ENCODE assay signal across 8 cellular contexts in the genomic region with DNA sequence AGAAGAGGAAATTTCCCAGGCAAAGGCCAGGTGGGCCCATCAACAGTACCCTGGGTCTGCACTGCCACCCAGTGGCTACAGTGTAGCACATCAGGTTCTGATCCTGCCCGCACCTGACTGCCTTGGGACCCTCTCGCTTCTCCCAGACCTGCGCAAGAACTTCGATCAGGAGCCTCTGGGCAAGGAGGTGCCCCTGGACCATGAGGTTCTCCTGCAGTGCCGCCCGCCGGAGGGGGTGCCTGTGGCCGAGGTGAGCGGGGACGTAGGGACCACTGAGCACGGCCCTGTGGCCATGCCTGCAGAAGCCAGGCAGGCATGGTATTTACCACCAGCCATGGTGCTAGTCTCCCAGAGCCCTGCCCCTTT. TPM values are rescaled to one million over a fixed set of nuclear protein-coding genes. Genes with fewer than 3 reads are reported as not detected.
DNase-seq lines count a peak whose midpoint lies in the region; ATAC-seq, FAIRE-seq and TF ChIP-seq lines count a peak whose summit lies in the region.

No MANE protein-coding gene starts in this region.

- TF ChIP-seq EP300 in K562 (IDR thresholded peaks at IDR 0.05; ENCODE audit: low read length): no peak

- H3K36me3 ChIP-seq in K562 (ENCODE audit: control insufficient read depth, insufficient read depth, low read length): no peaks in the 10 kb centered on the region
- peaks cover 0 to 4% of the 10 kb centered on the region in 2 donors for H3K36me3 ChIP-seq in kidney (ENCODE audit: control insufficient read depth in 1 of 2, insufficient read depth in 2 of 2, low read length in 2 of 2)

- H3K4me2 ChIP-seq in K562 (ENCODE audit: insufficient read depth, low read length): no peak overlapping the region

- peak; percentile 79 to 92 for TF ChIP-seq RAD21 in K562 (CRISPR knock-in tag; conservative IDR thresholded peaks at IDR 0.05 in 1 of 2, IDR thresholded peaks at IDR 0.05 in 1 of 2)

- no peak overlapping the region for H3K4me3 ChIP-seq in K562
- no peak overlapping the region for H3K4me3 ChIP-seq in kidney (ENCODE audit: low read length in 2 of 2)

- peak; percentile 85 for ATAC-seq in K562
- no peak for ATAC-seq in GM21737 (IDR thresholded peaks at IDR 0.05; ENCODE audit: unreplicated experiment)

- H3K27ac ChIP-seq in K562 (ENCODE audit: extremely low read depth, low read depth, low read length): no peak overlapping the region
- H3K27ac ChIP-seq in kidney (ENCODE audit: low read depth in 2 of 2, low read length in 2 of 2): no peak overlapping the region

- H4K20me1 ChIP-seq in K562 (replicated peaks; ENCODE audit: control insufficient read depth, insufficient read depth, low read length): peaks cover 15% of the 10 kb centered on the region

- no TSS peak for BruUV-seq in K562 (replicated peaks; lab: Mats Ljungman, UMichigan)

- intact Hi-C loops in K562 (cut with micrococcal nuclease) (loop anchor here (5.0 kb wide), 1 partner anchor 383 kb away; no protein-coding TSS in a partner anchor), kidney (cut with DNase I) (loop anchor here (10.0 kb wide), 1 partner anchor 370 kb away; no protein-coding TSS in a partner anchor)

- no peaks in the 10 kb centered on the region for H3K9me3 ChIP-seq in K562 (replicated peaks; ENCODE audit: control insufficient read depth, insufficient read depth, low read depth, low read length)
- H3K9me3 ChIP-seq in kidney (ENCODE audit: control insufficient read depth in 1 of 2, low read length in 2 of 2): no peaks in the 10 kb centered on the region

- H3K9ac ChIP-seq in K562 (ENCODE audit: insufficient read depth in 1 of 2, low read depth in 2 of 2, low read length in 2 of 2) (no peak overlapping the region), kidney (ENCODE audit: low read length in 2 of 2) (no peak overlapping the region)

- no peaks in the 10 kb centered on the region for H3K9me1 ChIP-seq in K562 (ENCODE audit: control insufficient read depth, insufficient read depth, low read length)

- POLR2A ChIA-PET in K562 (lab: Yijun Ruan, JAX): interaction anchor here (0.8 to 1.2 kb wide), 4 partner anchors 9 to 31 kb away, joined by 3 read pairs; no protein-coding TSS in a partner anchor

- TF ChIP-seq POLR2A in K562 (conservative IDR thresholded peaks at IDR 0.05): no peak

- DNase-seq in AG08396 (ENCODE audit: low spot score) (peak; percentile 79), GM18507 (ENCODE audit: extremely low spot score, insufficient read length, low read depth) (peak; percentile 40), RCC 7860 (ENCODE audit: low spot score) (peak; percentile 11), K562 (ENCODE audit: extremely low read depth in 1 of 4, low spot score in 3 of 4) (peak; percentile 69 to 87 (median 83)), kidney (no peak), globus pallidus (ENCODE audit: low spot score) (no peak)
- DNase-seq in stimulated activated CD8-positive, alpha-beta memory T cell treated with anti-CD3 and anti-CD28 coated beads, Interleukin-4, amount 100 ng/mL, for 48 hours: peak; percentile 59

- FAIRE-seq in GM18507 (lab: Jason Lieb, UNC) (peak; percentile 85), RCC 7860 (lab: Jason Lieb, UNC) (no peak), K562 (lab: Jason Lieb, UNC) (peak; percentile 92), kidney (lab: Jason Lieb, UNC) (no peak)

- H2AFZ ChIP-seq in K562 (ENCODE audit: low read depth, low read length): no peak overlapping the region

- in situ Hi-C loops in K562 (cut with MboI): loop anchor here (5.0 kb wide), 1 partner anchor 363 kb away; no protein-coding TSS in a partner anchor

- peaks cover 0 to 27% of the 10 kb centered on the region in 2 experiments; a peak in 2 of 5 replicates for H3K27me3 ChIP-seq in K562 (ENCODE audit: control insufficient read depth in 2 of 2, insufficient read depth in 2 of 2, low read length in 2 of 2)

- no peaks in the 10 kb centered on the region for H3K79me2 ChIP-seq in K562 (ENCODE audit: control insufficient read depth, insufficient read depth, low read length)

- H3K4me1 ChIP-seq in K562 (replicated peaks in 1 of 2; ENCODE audit: control insufficient read depth in 2 of 2, insufficient read depth in 2 of 2, low read length in 2 of 2) (peaks cover 0 to 12% of the 10 kb centered on the region in 2 experiments; a peak in 3 of 5 replicates), kidney (ENCODE audit: control insufficient read depth in 1 of 2, insufficient read depth in 1 of 2, low read depth in 1 of 2, low read length in 2 of 2) (peaks cover 0 to 2% of the 10 kb centered on the region in 2 donors)

- CTCF ChIA-PET in K562 (lab: Yijun Ruan, JAX; ENCODE audit: low intra/inter-chr PET ratio): interaction anchor here (0.5 to 3.3 kb wide), 12 partner anchors 13 to 1063 kb away, joined by 3 to 15 read pairs (median 3); no protein-coding TSS in a partner anchor

- WGBS in K562 (ENCODE audit: insufficient coverage, low coverage, missing lambda C conversion rate): 27% methylated on average over 11 of the region's 11 CpGs

- TF ChIP-seq CTCF in K562 (IDR thresholded peaks at IDR 0.05 in 2 of 3, conservative IDR thresholded peaks at IDR 0.05 in 1 of 3; ENCODE audit: insufficient read depth in 2 of 3, low read depth in 1 of 3, low read length in 3 of 3): peak; percentile 82 to 93 (median 86)
- peak; percentile 81 for TF ChIP-seq CTCF in kidney (IDR thresholded peaks at IDR 0.05; ENCODE audit: borderline replicate concordance, extremely low read depth, insufficient read depth)

TF ChIP-seq in K562, 482 proteins besides CTCF, POLR2A, EP300 and RAD21 (continues in another document):
- TF ChIP-seq SMC3 (conservative IDR thresholded peaks at IDR 0.05; ENCODE audit: insufficient read depth, low read depth, low read length) (peak; percentile 76), RB1 (IDR thresholded peaks at IDR 0.05; ENCODE audit: low read depth) (peak; percentile 43; the same call in 1 of the 2 replicates), MYBL2 (IDR thresholded peaks at IDR 0.05; ENCODE audit: low read depth) (no peak), MYBL2 (CRISPR knock-in tag; IDR thresholded peaks at IDR 0.05; ENCODE audit: borderline replicate concordance) (no peak), CBX1 (IDR thresholded peaks at IDR 0.05; ENCODE audit: low read depth) (no peak), MTA3 (IDR thresholded peaks at IDR 0.05; ENCODE audit: borderline replicate concordance) (no peak), ATF7 (IDR thresholded peaks at IDR 0.05) (no peak), NFIC (IDR thresholded peaks at IDR 0.05) (no peak), POLR3A (IDR thresholded peaks at IDR 0.05; ENCODE audit: borderline replicate concordance, extremely low read depth, insufficient read depth, insufficient read length) (no peak), STAG1 (CRISPR knock-in tag; IDR thresholded peaks at IDR 0.05; ENCODE audit: borderline replicate concordance) (peak; percentile 85), NRF1 (conservative IDR thresholded peaks at IDR 0.05 in 1 of 2, IDR thresholded peaks at IDR 0.05 in 1 of 2) (peak; percentile 29 to 33; a peak in 1 of 4 replicates), SIN3B (IDR thresholded peaks at IDR 0.05; ENCODE audit: low read depth) (no peak), ARID2 (IDR thresholded peaks at IDR 0.05) (peak; percentile 56)
- TF ChIP-seq, protein P1, sequence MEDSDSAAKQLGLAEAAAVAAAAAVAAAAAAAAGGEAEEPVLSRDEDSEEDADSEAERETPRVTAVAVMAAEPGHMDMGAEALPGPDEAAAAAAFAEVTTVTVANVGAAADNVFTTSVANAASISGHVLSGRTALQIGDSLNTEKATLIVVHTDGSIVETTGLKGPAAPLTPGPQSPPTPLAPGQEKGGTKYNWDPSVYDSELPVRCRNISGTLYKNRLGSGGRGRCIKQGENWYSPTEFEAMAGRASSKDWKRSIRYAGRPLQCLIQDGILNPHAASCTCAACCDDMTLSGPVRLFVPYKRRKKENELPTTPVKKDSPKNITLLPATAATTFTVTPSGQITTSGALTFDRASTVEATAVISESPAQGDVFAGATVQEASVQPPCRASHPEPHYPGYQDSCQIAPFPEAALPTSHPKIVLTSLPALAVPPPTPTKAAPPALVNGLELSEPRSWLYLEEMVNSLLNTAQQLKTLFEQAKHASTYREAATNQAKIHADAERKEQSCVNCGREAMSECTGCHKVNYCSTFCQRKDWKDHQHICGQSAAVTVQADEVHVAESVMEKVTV (CRISPR knock-in tag; IDR thresholded peaks at IDR 0.05): peak; percentile 66
- TF ChIP-seq, protein P2, sequence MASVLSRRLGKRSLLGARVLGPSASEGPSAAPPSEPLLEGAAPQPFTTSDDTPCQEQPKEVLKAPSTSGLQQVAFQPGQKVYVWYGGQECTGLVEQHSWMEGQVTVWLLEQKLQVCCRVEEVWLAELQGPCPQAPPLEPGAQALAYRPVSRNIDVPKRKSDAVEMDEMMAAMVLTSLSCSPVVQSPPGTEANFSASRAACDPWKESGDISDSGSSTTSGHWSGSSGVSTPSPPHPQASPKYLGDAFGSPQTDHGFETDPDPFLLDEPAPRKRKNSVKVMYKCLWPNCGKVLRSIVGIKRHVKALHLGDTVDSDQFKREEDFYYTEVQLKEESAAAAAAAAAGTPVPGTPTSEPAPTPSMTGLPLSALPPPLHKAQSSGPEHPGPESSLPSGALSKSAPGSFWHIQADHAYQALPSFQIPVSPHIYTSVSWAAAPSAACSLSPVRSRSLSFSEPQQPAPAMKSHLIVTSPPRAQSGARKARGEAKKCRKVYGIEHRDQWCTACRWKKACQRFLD (CRISPR knock-in tag; IDR thresholded peaks at IDR 0.05): no peak

RNA-seq across cellular contexts. Expression of a gene that starts 33.9 kb away (rescaled TPM):
- total RNA-seq in K562 (2011; cell fraction: chromatin; rRNA removed; ENCODE audit: low replicate concordance): 5.7 and 14.0 TPM in 2 replicates
- total RNA-seq in K562 (2011; cell fraction: nucleolus; rRNA removed): 13.4 and 15.0 TPM in 2 replicates
- total RNA-seq in K562 (2011; cell fraction: nucleoplasm; rRNA removed): 11.0 and 15.7 TPM in 2 replicates
- 2.1 and 4.5 TPM in 2 replicates for total RNA-seq in K562 (2014; rRNA removed)
- 2.8 TPM in 2 replicates for total RNA-seq in K562 (2014; rRNA removed; fragmentation: Illumina TruSeq; extraction: Trizol)
- total RNA-seq in K562 (2015; rRNA removed; fragmentation: Illumina TruSeq; extraction: Trizol): 3.2 and 3.6 TPM in 2 replicates
- total RNA-seq in K562 (2021): 8.2 and 8.5 TPM in 2 replicates
- 4.1 and 7.1 TPM in 2 replicates for polyA plus RNA-seq in K562 (2011; rRNA removed)
- polyA plus RNA-seq in K562 (2011; cell fraction: cytosol; rRNA removed): 7.9 and 15.0 TPM in 2 replicates
- polyA plus RNA-seq in K562 (2011; cell fraction: nucleus; rRNA removed): 5.0 and 7.3 TPM in 2 replicates
- 8.2 and 10.4 TPM in 2 replicates for polyA plus RNA-seq in K562 (2012)
- polyA plus RNA-seq in K562 (2014; fragmentation: Illumina TruSeq; extraction: Trizol): 10.5 and 10.7 TPM in 2 replicates
- polyA plus RNA-seq in K562 (2014; fragmentation: Nextera tagmentation; extraction: Ambion mirVana): 10 to 100 TPM in 1 of 2 experiments, 1 to 10 TPM in 1; 6.3 to 10.3 TPM
- 4.5 and 4.6 TPM in 2 replicates for polyA plus RNA-seq in K562 (2014; rRNA removed)
- 5.9 and 6.1 TPM in 2 replicates for polyA minus RNA-seq in K562 (2011; rRNA and poly(A)+ RNA removed)
- 6.7 and 9.5 TPM in 2 replicates for polyA minus RNA-seq in K562 (2011; cell fraction: cytosol; rRNA and poly(A)+ RNA removed)
- polyA minus RNA-seq in K562 (2011; cell fraction: nucleus; rRNA and poly(A)+ RNA removed): 5.0 and 5.7 TPM in 2 replicates
- total RNA-seq in kidney: 5.3 TPM
- polyA plus RNA-seq in kidney (ENCODE audit: insufficient read depth, low read depth, low replicate concordance): 5.7 TPM

Comparison
In these comparisons a context has a peak if more than half of its experiments do, and no peak if none do; other contexts are left out.
1. DNase-seq: peak in AG08396 (single experiment), GM18507 (single experiment), RCC 7860 (single experiment), K562 (4 of 4) and stimulated activated CD8-positive, alpha-beta memory T cell treated with anti-CD3 and anti-CD28 coated beads, Interleukin-4, amount 100 ng/mL, for 48 hours (single experiment); none in kidney (single experiment) and globus pallidus (single experiment).